ENCODE assay signal across 20 cellular contexts in genomic region chrX:8688776-8689175, GRCh38. TPM values are rescaled to one million over a fixed set of nuclear protein-coding genes. Genes with fewer than 3 reads are reported as not detected.
DNase-seq lines count a peak whose midpoint lies in the region; ATAC-seq and TF ChIP-seq lines count a peak whose summit lies in the region.
"Had no signal": no experiment of that assay in that cellular context is flagged by ENCODE, and none has a peak within 500 bp of the region (broad histone marks: within the 10 kb centered on the region; RNA-seq: fewer than 3 reads in every experiment).

No MANE protein-coding gene starts in this region.

- no peak for TF ChIP-seq CTCF in left lung (IDR thresholded peaks at IDR 0.05)

- peak overlapping the region; percentile 92; the same call in 1 of the 2 replicates for H3K27ac ChIP-seq in HUES64 (ENCODE audit: low read depth, low read length)
- H3K27ac ChIP-seq in mesendoderm (ENCODE audit: low read depth, low read length), result no peak overlapping the region
- H3K27ac ChIP-seq in left lung, result no peak overlapping the region
- H3K27ac ChIP-seq: GM23248 had no signal

- no peaks in the 10 kb centered on the region for H3K9me3 ChIP-seq in HUES64 (ENCODE audit: insufficient read depth, low read depth, low read length)
- no peaks in the 10 kb centered on the region for H3K9me3 ChIP-seq in left lung
- H3K9me3 ChIP-seq: Caco-2 had no signal

- H3K79me2 ChIP-seq in mesendoderm (ENCODE audit: control insufficient read depth, insufficient read depth, low read length), result no peaks in the 10 kb centered on the region

- 0% methylated on average over 3 of the region's 3 CpGs for WGBS in HUES64
- no CpG with 5 or more reads among the region's 3 CpGs for WGBS in mesendoderm (ENCODE audit: extremely low coverage, insufficient coverage, low lambda C conversion rate)

- no peak overlapping the region for H3K4me2 ChIP-seq in mesendoderm (ENCODE audit: low read length)

- H3K4me1 ChIP-seq in HUES64 (ENCODE audit: insufficient read depth, low read length) (peaks cover 49% of the 10 kb centered on the region), mesendoderm (ENCODE audit: control insufficient read depth, low read depth, low read length) (no peaks in the 10 kb centered on the region), left lung (no peaks in the 10 kb centered on the region)
- H3K4me1 ChIP-seq: Caco-2 had no signal

- H3K4me3 ChIP-seq in HUES64 (ENCODE audit: low read length), result no peak overlapping the region
- H3K4me3 ChIP-seq in mesendoderm (ENCODE audit: low read length), result no peak overlapping the region
- H3K4me3 ChIP-seq in left lung, result no peak overlapping the region
- H3K4me3 ChIP-seq: GM23248 had no signal

- H2BK15ac ChIP-seq in mesendoderm (replicated peaks; ENCODE audit: low read depth), result no peak overlapping the region

- ATAC-seq in left lung, result no peak
- ATAC-seq in HG02938 (IDR thresholded peaks at IDR 0.05; ENCODE audit: unreplicated experiment), result no peak

- H2AK5ac ChIP-seq in mesendoderm (ENCODE audit: low read length), result no peak overlapping the region

- H3K36me3 ChIP-seq in HUES64 (ENCODE audit: insufficient read depth, low read length) (no peaks in the 10 kb centered on the region), mesendoderm (ENCODE audit: control insufficient read depth, insufficient read depth, low read length) (no peaks in the 10 kb centered on the region), left lung (no peaks in the 10 kb centered on the region)

- H3K4ac ChIP-seq in mesendoderm (ENCODE audit: low read depth, low read length), result no peak overlapping the region

- intact Hi-C loops in left lung (cut with DNase I), result no loop called here

- no peaks in the 10 kb centered on the region for H3K79me1 ChIP-seq in mesendoderm (ENCODE audit: low read length)

- H3K56ac ChIP-seq in mesendoderm (ENCODE audit: low read length), result no peak overlapping the region

- H3K27me3 ChIP-seq in HUES64 (ENCODE audit: insufficient read depth, low read length), result no peaks in the 10 kb centered on the region
- H3K27me3 ChIP-seq in mesendoderm (ENCODE audit: insufficient read depth, low read length, poor library complexity), result no peaks in the 10 kb centered on the region
- no peaks in the 10 kb centered on the region for H3K27me3 ChIP-seq in left lung

- H4K8ac ChIP-seq in mesendoderm (ENCODE audit: low read depth, low read length), result no peak overlapping the region

- H3K18ac ChIP-seq in mesendoderm (ENCODE audit: low read length), result no peak overlapping the region

- H3K23ac ChIP-seq in mesendoderm (ENCODE audit: low read length), result no peak overlapping the region

- DNase-seq in ELF-1 (ENCODE audit: low read depth, low spot score) (peak; percentile 84), iPS DF 19.7 (ENCODE audit: low read depth, low spot score) (peak; percentile 80), mesendoderm (peak; percentile 80), left lung (no peak), cortex of kidney (lab: John Stamatoyannopoulos, UW) (no peak), glomerular visceral epithelial cell (ENCODE audit: extremely low spot score) (no peak)
- DNase-seq: Caco-2; CD4-positive, alpha-beta T cell; GDM1; GM23248; IMR-90; NCI-H1417; NCI-H187; NCI-H2227 treated with DMSO at 0.1 percent for 48 hours; NCI-H526; NK-92 treated with Interleukin-12 subunit alpha and Interleukin-12 subunit beta, amount 100 ng/mL, for 24 hours; Right ventricle myocardium superior had no signal

- no peak overlapping the region for H2BK120ac ChIP-seq in mesendoderm (ENCODE audit: low read depth, low read length)

- H4K5ac ChIP-seq in mesendoderm (ENCODE audit: low read length), result no peak overlapping the region

- H2BK5ac ChIP-seq in mesendoderm (ENCODE audit: low read length), result no peak overlapping the region

- H3K9ac ChIP-seq in HUES64 (ENCODE audit: low read depth, low read length) (no peak overlapping the region), mesendoderm (ENCODE audit: low read length) (no peak overlapping the region)
- H3K9ac ChIP-seq: GM23248 had no signal

RNA-seq across cellular contexts. Expression of gene ANOS1, which starts 43.2 kb away (rescaled TPM):
- polyA plus RNA-seq in HUES64 (2013, experiment 1 of 2), result 43.9 TPM
- polyA plus RNA-seq in HUES64 (2013, experiment 2 of 2), result 37.7 TPM
- polyA plus RNA-seq in mesendoderm (2013, experiment 1 of 2), result 42.1 TPM
- 46.0 TPM for polyA plus RNA-seq in mesendoderm (2013, experiment 2 of 2)
- total RNA-seq in left lung, result 10 to 100 TPM; 38.0 to 85.9 TPM
- total RNA-seq: CD4-positive, alpha-beta T cell; GM23248; OCI-LY7 had no signal
- polyA plus RNA-seq: GM23248 had no signal

Comparison
In these comparisons a context has a peak if more than half of its experiments do, and no peak if none do; other contexts are left out.
1. DNase-seq: peak in ELF-1 (single experiment), iPS DF 19.7 (single experiment) and mesendoderm (single experiment); none in left lung (0 of 2), cortex of kidney (single experiment) and glomerular visceral epithelial cell (single experiment).